ENCODE assay signal across 8 cellular contexts in genomic region chr14:31457665-31458659, GRCh38. TPM values are rescaled to one million over a fixed set of nuclear protein-coding genes. Genes with fewer than 3 reads are reported as not detected.
DNase-seq lines count a peak whose midpoint lies in the region; ATAC-seq and TF ChIP-seq lines count a peak whose summit lies in the region.

No MANE protein-coding gene starts in this region.

- peaks cover 10% of the 10 kb centered on the region for H3K4me1 ChIP-seq in osteoblast (ENCODE audit: insufficient read depth, low read length)

- H3K4me3 Mint-ChIP-seq in dendritic cell treated with granulocyte-macrophage colony-stimulating factor and Interleukin-4, amounts not matched to agents 40 ng/mL and 50 ng/mL, for 4 days: peak overlapping the region; percentile 90

- no peaks in the 10 kb centered on the region for H3K9me3 Mint-ChIP-seq in dendritic cell treated with granulocyte-macrophage colony-stimulating factor and Interleukin-4, amounts not matched to agents 40 ng/mL and 50 ng/mL, for 4 days

- ATAC-seq in GM18519 (IDR thresholded peaks at IDR 0.05; ENCODE audit: low FRiP score, unreplicated experiment) (peak; percentile 2), GM21576 (IDR thresholded peaks at IDR 0.05; ENCODE audit: unreplicated experiment) (no peak)

- no peaks in the 10 kb centered on the region for H3K9me3 ChIP-seq in osteoblast (ENCODE audit: low read depth, low read length)

- peak overlapping the region; percentile 92 for H3K27ac Mint-ChIP-seq in dendritic cell treated with granulocyte-macrophage colony-stimulating factor and Interleukin-4, amounts not matched to agents 40 ng/mL and 50 ng/mL, for 4 days

- H3K4me3 ChIP-seq in osteoblast (ENCODE audit: insufficient read depth, low read length): peak overlapping the region; percentile 94

- peak overlapping the region; percentile 95 for H3K4me2 ChIP-seq in osteoblast (ENCODE audit: insufficient read depth, low read length)

- H3K27ac ChIP-seq in osteoblast (ENCODE audit: low read depth, low read length): no peak overlapping the region

- H3K36me3 Mint-ChIP-seq in dendritic cell treated with granulocyte-macrophage colony-stimulating factor and Interleukin-4, amounts not matched to agents 40 ng/mL and 50 ng/mL, for 4 days (ENCODE audit: low read depth): no peaks in the 10 kb centered on the region

- intact Hi-C loops in dendritic cell treated with granulocyte-macrophage colony-stimulating factor and Interleukin-4, amounts not matched to agents 40 ng/mL and 50 ng/mL, for 4 days (cut with micrococcal nuclease): loop anchor here (2.0 kb wide), 2 partner anchors 31 to 39 kb away; partner anchors contain the start of gene GPR33

- no peak for TF ChIP-seq CTCF in osteoblast (IDR thresholded peaks at IDR 0.05; ENCODE audit: extremely low read depth, low read depth, low read length)

- DNase-seq in NCI-H146 (lab: John Stamatoyannopoulos, UW) (peak; percentile 15), osteoblast (ENCODE audit: insufficient read length, low spot score, missing footprints) (no peak), Kasumi-1 (lab: John Stamatoyannopoulos, UW) (no peak), hepatic stellate cell (ENCODE audit: low spot score) (no peak), NCI-H1105 treated with DMSO at 0.1 percent for 48 hours (lab: John Stamatoyannopoulos, UW) (no peak)

- H3K4me1 Mint-ChIP-seq in dendritic cell treated with granulocyte-macrophage colony-stimulating factor and Interleukin-4, amounts not matched to agents 40 ng/mL and 50 ng/mL, for 4 days (ENCODE audit: low read depth): peaks cover 13% of the 10 kb centered on the region

- peaks cover 2% of the 10 kb centered on the region for H3K27me3 Mint-ChIP-seq in dendritic cell treated with granulocyte-macrophage colony-stimulating factor and Interleukin-4, amounts not matched to agents 40 ng/mL and 50 ng/mL, for 4 days

- H3K27me3 ChIP-seq in osteoblast (ENCODE audit: insufficient read depth, low read length): no peaks in the 10 kb centered on the region

- H3K36me3 ChIP-seq in osteoblast (ENCODE audit: insufficient read depth, low read length): no peaks in the 10 kb centered on the region

- H2AFZ ChIP-seq in osteoblast (ENCODE audit: low read length): peak overlapping the region; percentile 44

- no peaks in the 10 kb centered on the region for H4K20me1 ChIP-seq in osteoblast (ENCODE audit: insufficient read depth, low read length)

- H3K79me2 ChIP-seq in osteoblast (ENCODE audit: insufficient read depth, low read length): peaks cover 16% of the 10 kb centered on the region

RNA-seq across cellular contexts. Expression of gene DTD2, which starts 0.7 kb away (rescaled TPM):
- 46.0 and 64.1 TPM in 2 replicates for total RNA-seq in osteoblast

RNA-seq across cellular contexts. Expression of gene GPR33, which starts 29.9 kb away (rescaled TPM):
- not detected in 2 replicates for total RNA-seq in osteoblast

RNA-seq across cellular contexts. Expression of gene HEATR5A, which starts 37.6 kb away (rescaled TPM):
- total RNA-seq in osteoblast: 38.3 and 46.0 TPM in 2 replicates
